ENCODE assay signal across 1 cellular context in genomic region chr19:40091205-40092129, GRCh38.
TF ChIP-seq lines count a peak whose summit lies in the region.

No MANE protein-coding gene starts in this region.

TF ChIP-seq in GM23338, 12 proteins besides CTCF, POLR2A, EP300 and RAD21 (continued from another document):
- TF ChIP-seq, protein P1, sequence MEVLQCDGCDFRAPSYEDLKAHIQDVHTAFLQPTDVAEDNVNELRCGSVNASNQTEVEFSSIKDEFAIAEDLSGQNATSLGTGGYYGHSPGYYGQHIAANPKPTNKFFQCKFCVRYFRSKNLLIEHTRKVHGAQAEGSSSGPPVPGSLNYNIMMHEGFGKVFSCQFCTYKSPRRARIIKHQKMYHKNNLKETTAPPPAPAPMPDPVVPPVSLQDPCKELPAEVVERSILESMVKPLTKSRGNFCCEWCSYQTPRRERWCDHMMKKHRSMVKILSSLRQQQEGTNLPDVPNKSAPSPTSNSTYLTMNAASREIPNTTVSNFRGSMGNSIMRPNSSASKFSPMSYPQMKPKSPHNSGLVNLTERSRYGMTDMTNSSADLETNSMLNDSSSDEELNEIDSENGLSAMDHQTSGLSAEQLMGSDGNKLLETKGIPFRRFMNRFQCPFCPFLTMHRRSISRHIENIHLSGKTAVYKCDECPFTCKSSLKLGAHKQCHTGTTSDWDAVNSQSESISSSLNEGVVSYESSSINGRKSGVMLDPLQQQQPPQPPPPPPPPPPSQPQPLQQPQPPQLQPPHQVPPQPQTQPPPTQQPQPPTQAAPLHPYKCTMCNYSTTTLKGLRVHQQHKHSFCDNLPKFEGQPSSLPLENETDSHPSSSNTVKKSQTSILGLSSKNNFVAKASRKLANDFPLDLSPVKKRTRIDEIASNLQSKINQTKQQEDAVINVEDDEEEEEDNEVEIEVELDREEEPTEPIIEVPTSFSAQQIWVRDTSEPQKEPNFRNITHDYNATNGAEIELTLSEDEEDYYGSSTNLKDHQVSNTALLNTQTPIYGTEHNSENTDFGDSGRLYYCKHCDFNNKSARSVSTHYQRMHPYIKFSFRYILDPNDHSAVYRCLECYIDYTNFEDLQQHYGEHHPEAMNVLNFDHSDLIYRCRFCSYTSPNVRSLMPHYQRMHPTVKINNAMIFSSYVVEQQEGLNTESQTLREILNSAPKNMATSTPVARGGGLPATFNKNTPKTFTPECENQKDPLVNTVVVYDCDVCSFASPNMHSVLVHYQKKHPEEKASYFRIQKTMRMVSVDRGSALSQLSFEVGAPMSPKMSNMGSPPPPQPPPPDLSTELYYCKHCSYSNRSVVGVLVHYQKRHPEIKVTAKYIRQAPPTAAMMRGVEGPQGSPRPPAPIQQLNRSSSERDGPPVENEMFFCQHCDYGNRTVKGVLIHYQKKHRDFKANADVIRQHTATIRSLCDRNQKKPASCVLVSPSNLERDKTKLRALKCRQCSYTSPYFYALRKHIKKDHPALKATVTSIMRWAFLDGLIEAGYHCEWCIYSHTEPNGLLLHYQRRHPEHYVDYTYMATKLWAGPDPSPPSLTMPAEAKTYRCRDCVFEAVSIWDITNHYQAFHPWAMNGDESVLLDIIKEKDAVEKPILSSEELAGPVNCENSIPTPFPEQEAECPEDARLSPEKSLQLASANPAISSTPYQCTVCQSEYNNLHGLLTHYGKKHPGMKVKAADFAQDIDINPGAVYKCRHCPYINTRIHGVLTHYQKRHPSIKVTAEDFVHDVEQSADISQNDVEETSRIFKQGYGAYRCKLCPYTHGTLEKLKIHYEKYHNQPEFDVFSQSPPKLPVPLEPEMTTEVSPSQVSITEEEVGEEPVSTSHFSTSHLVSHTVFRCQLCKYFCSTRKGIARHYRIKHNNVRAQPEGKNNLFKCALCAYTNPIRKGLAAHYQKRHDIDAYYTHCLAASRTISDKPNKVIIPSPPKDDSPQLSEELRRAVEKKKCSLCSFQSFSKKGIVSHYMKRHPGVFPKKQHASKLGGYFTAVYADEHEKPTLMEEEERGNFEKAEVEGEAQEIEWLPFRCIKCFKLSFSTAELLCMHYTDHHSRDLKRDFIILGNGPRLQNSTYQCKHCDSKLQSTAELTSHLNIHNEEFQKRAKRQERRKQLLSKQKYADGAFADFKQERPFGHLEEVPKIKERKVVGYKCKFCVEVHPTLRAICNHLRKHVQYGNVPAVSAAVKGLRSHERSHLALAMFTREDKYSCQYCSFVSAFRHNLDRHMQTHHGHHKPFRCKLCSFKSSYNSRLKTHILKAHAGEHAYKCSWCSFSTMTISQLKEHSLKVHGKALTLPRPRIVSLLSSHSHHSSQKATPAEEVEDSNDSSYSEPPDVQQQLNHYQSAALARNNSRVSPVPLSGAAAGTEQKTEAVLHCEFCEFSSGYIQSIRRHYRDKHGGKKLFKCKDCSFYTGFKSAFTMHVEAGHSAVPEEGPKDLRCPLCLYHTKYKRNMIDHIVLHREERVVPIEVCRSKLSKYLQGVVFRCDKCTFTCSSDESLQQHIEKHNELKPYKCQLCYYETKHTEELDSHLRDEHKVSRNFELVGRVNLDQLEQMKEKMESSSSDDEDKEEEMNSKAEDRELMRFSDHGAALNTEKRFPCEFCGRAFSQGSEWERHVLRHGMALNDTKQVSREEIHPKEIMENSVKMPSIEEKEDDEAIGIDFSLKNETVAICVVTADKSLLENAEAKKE (CRISPR knock-in tag; IDR thresholded peaks at IDR 0.05) = no peak
- no peak for TF ChIP-seq ZNF114 (CRISPR knock-in tag; IDR thresholded peaks at IDR 0.05)
- TF ChIP-seq REST (IDR thresholded peaks at IDR 0.05; ENCODE audit: unreplicated experiment) = no peak
